8 cellular contexts compared by ENCODE assay signal in genomic region chr17:50783193-50783660, GRCh38. TPM values are rescaled to one million over a fixed set of nuclear protein-coding genes. Genes with fewer than 3 reads are reported as not detected.
A peak's percentile ranks its signal among the peaks of the same experiment; 100 is the strongest.
DNase-seq lines count a peak whose midpoint lies in the region; ATAC-seq and TF ChIP-seq lines count a peak whose summit lies in the region.

No MANE protein-coding gene starts in this region.

- no peak overlapping the region for H3K9ac ChIP-seq in Loucy (ENCODE audit: low read depth, low read length, poor library complexity, severe bottlenecking)

- peaks cover 14% of the 10 kb centered on the region for H3K27me3 ChIP-seq in Loucy (ENCODE audit: insufficient read depth, low read length, poor library complexity, severe bottlenecking)

- DNase-seq in RPMI7951 (ENCODE audit: low read depth) (peak; percentile 71), fibroblast of gingiva (ENCODE audit: low read depth) (peak; percentile 78)
- DNase-seq in activated T-cell treated with anti-CD3 and anti-CD28 coated beads, Interleukin-2, amount 50 U/mL, for 48 hours = peak; percentile 89 to 91
- peak; percentile 38 to 79 (median 69) for DNase-seq in stimulated activated naive CD4-positive, alpha-beta T cell (lab: John Stamatoyannopoulos, UW)

- ATAC-seq in HG03095 (IDR thresholded peaks at IDR 0.05; ENCODE audit: unreplicated experiment) = no peak

- peaks cover 14% of the 10 kb centered on the region for H3K4me1 Mint-ChIP-seq in nephron

- H3K4me1 ChIP-seq in Loucy (ENCODE audit: insufficient read depth, low read length, poor library complexity, severe bottlenecking) = peaks cover 3% of the 10 kb centered on the region

- H3K9me3 ChIP-seq in Loucy (ENCODE audit: insufficient read depth, low read depth, low read length) = no peaks in the 10 kb centered on the region

- no peak overlapping the region for H3K4me3 ChIP-seq in Loucy (ENCODE audit: low read length, poor library complexity, severe bottlenecking)

- H3K9me3 Mint-ChIP-seq in nephron = no peaks in the 10 kb centered on the region

- H4K20me1 ChIP-seq in Loucy (ENCODE audit: insufficient read depth, low read length, poor library complexity, severe bottlenecking) = peaks cover 3% of the 10 kb centered on the region

- H3F3A ChIP-seq in Loucy (ENCODE audit: low read depth) = no peaks in the 10 kb centered on the region

- H3K36me3 ChIP-seq in Loucy (ENCODE audit: insufficient read depth, low read length) = no peaks in the 10 kb centered on the region

- no peaks in the 10 kb centered on the region for H3K27me3 Mint-ChIP-seq in nephron (ENCODE audit: low read depth)

- H3K36me3 Mint-ChIP-seq in nephron (ENCODE audit: low read depth) = no peaks in the 10 kb centered on the region

- H2AFZ ChIP-seq in Loucy (ENCODE audit: low read length) = no peak overlapping the region

- H3K4me2 ChIP-seq in Loucy (ENCODE audit: low read depth, low read length, poor library complexity, severe bottlenecking) = no peak overlapping the region

- no peaks in the 10 kb centered on the region for H3K79me2 ChIP-seq in Loucy (ENCODE audit: insufficient read depth, low read length)

- no peaks in the 10 kb centered on the region for H3K9me2 ChIP-seq in Loucy (replicated peaks; ENCODE audit: low read depth, low read length)

- H3K27ac Mint-ChIP-seq in nephron = peak overlapping the region in 1 of 3 experiments; percentile 55

- no peak overlapping the region for H3K4me3 Mint-ChIP-seq in nephron

- TF ChIP-seq CTCF in GM12873 (IDR thresholded peaks at IDR 0.05; ENCODE audit: insufficient read depth, low read depth, low read length, missing control alignments) (peak; percentile 99), Loucy (conservative IDR thresholded peaks at IDR 0.05; ENCODE audit: low read length) (peak; percentile 98), nephron (IDR thresholded peaks at IDR 0.05; ENCODE audit: unreplicated experiment in 3 of 3) (peak; percentile 97 to 99 (median 98))

RNA-seq across cellular contexts. Expression of gene ANKRD40CL, which starts 15.9 kb away (rescaled TPM):
- not detected in 2 replicates for total RNA-seq in RPMI7951 (2014; rRNA removed; shearing (Covaris generic))

RNA-seq across cellular contexts. Expression of gene WFIKKN2, which starts 52.2 kb away (rescaled TPM):
- not detected in 2 replicates for total RNA-seq in RPMI7951 (2014; rRNA removed; shearing (Covaris generic))
